In the genomic region with DNA sequence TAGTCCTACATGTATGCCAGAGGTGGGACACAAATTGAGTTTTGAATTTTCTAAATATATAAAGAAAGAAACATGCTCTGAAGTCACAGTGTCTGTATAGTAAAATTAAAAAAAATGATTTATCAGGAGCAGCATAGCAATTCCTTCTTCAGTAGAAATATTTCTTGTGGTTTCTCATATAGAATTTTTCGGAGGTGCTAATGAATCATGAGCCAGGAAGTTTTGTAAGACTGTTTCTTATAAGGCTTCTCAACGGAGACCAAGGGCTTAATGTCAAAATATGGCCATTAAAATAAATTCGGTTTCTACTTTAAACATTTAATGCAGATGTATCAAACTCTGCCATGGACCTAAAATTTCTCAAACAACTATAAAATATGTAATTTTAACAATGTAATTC, we compare ENCODE assay signal across 21 cellular contexts.
"Had no signal": no experiment of that assay in that cellular context is flagged by ENCODE, and none has a peak within 500 bp of the region (broad histone marks: within the 10 kb centered on the region; RNA-seq: fewer than 3 reads in every experiment).

No MANE protein-coding gene starts in this region.

- H3K27me3 ChIP-seq: heart right ventricle, transverse colon, vagina had no signal

- H3K36me3 ChIP-seq: gastroesophageal sphincter, heart right ventricle, prostate gland, transverse colon, vagina had no signal

- DNase-seq: activated CD4-positive, alpha-beta T cell treated with anti-CD3 and anti-CD28 coated beads, Interleukin-2, amount 10 ng/mL, durations not matched to agents 24 days and 14 days; activated CD4-positive, CD25-positive, alpha-beta regulatory T cell; activated CD8-positive, alpha-beta memory T cell treated with anti-CD3 and anti-CD28 coated beads, Interleukin-2, amount 50 U/mL, for 48 hours; activated gamma-delta T cell treated with Interleukin-2 at 50 U/mL for 16 hours; activated T-cell treated with anti-CD3 and anti-CD28 coated beads, Interleukin-2, amount 50 U/mL, for 72 hours; amygdala; cerebellar nuclear complex; dermis blood vessel endothelial cell; heart right ventricle; islet precursor cell; midbrain; right cardiac atrium; stimulated activated CD4-positive, alpha-beta T cell treated with anti-CD3 and anti-CD28 coated beads, Interleukin-4, amount 100 ng/mL, for 24 hours; stimulated activated naive CD4-positive, alpha-beta T cell treated with Interleukin-2 at 50 U/mL for 16 hours; substantia nigra; transverse colon had no signal

- ATAC-seq: activated T-cell treated with anti-CD3 and anti-CD28 coated beads, Interleukin-2, amount 50 U/mL, for 72 hours; gastroesophageal sphincter; heart right ventricle; right cardiac atrium had no signal

- H3K4me3 ChIP-seq: gastroesophageal sphincter, heart right ventricle, lung, prostate gland, skin epidermis, transverse colon, vagina had no signal
